In genomic region chr5:93595420-93596136, GRCh38 we compare ENCODE assay signal across 15 cellular contexts. TPM values are rescaled to one million over a fixed set of nuclear protein-coding genes. Genes with fewer than 3 reads are reported as not detected.
DNase-seq lines count a peak whose midpoint lies in the region; TF ChIP-seq lines count a peak whose summit lies in the region.
"Had no signal": no experiment of that assay in that cellular context is flagged by ENCODE, and none has a peak within 500 bp of the region (broad histone marks: within the 10 kb centered on the region; RNA-seq: fewer than 3 reads in every experiment).

No MANE protein-coding gene starts in this region.

- intact Hi-C loops in tibial artery (cut with DNase I; ENCODE audit: low total_unique reads): no loop called here

- H3K9ac ChIP-seq in ES-I3 (ENCODE audit: low read depth, low read length) (peak overlapping the region; percentile 31; the same call in 1 of the 2 replicates), endodermal cell (ENCODE audit: extremely low read depth, low read length, poor library complexity, severe bottlenecking) (no peak overlapping the region)

- H3K4me1 Mint-ChIP-seq in IgD-negative memory B cell (peaks cover 0 to 4% (median 2%) of the 10 kb centered on the region in 3 donors), endodermal cell (peaks cover 19% of the 10 kb centered on the region), osteocyte (ENCODE audit: unreplicated experiment) (peaks cover 60% of the 10 kb centered on the region)
- H3K4me1 Mint-ChIP-seq: activated naive CD4-positive, alpha-beta T cell treated with anti-CD3 and anti-CD28 coated beads, Interleukin-2, amount 50 U/mL, for 24 hours had no signal

- peak overlapping the region; percentile 23 to 95 (median 92) for H3K27ac Mint-ChIP-seq in IgD-negative memory B cell
- no peak overlapping the region for H3K27ac Mint-ChIP-seq in endodermal cell
- no peak overlapping the region for H3K27ac Mint-ChIP-seq in osteocyte (ENCODE audit: unreplicated experiment)
- H3K27ac Mint-ChIP-seq: mesothelial cell of epicardium had no signal

- peaks cover 44% of the 10 kb centered on the region for H3K27me3 Mint-ChIP-seq in IgD-negative memory B cell
- no peaks in the 10 kb centered on the region for H3K27me3 Mint-ChIP-seq in endodermal cell (ENCODE audit: insufficient read depth)
- H3K27me3 Mint-ChIP-seq in osteocyte (ENCODE audit: unreplicated experiment): no peaks in the 10 kb centered on the region

- H3K4me3 Mint-ChIP-seq in IgD-negative memory B cell (peak overlapping the region in 3 of 4 donors; percentile 14 to 72 (median 46)), endodermal cell (peak overlapping the region; percentile 19), osteocyte (ENCODE audit: unreplicated experiment) (peak overlapping the region; percentile 67)
- H3K4me3 Mint-ChIP-seq: activated naive CD4-positive, alpha-beta T cell treated with anti-CD3 and anti-CD28 coated beads, Interleukin-2, amount 50 U/mL, for 24 hours; mesothelial cell of epicardium had no signal

- no peaks in the 10 kb centered on the region for H3K36me3 Mint-ChIP-seq in IgD-negative memory B cell
- H3K36me3 Mint-ChIP-seq in endodermal cell (ENCODE audit: low read depth): no peaks in the 10 kb centered on the region
- H3K36me3 Mint-ChIP-seq in osteocyte (ENCODE audit: unreplicated experiment): peaks cover 29% of the 10 kb centered on the region

- H3K27me3 ChIP-seq in endodermal cell (ENCODE audit: control insufficient read depth, insufficient read depth, low read length, poor library complexity, severe bottlenecking): peaks cover 100% of the 10 kb centered on the region
- H3K27me3 ChIP-seq in tibial artery: peaks cover 0 to 42% of the 10 kb centered on the region in 2 donors
- peaks cover 30% of the 10 kb centered on the region for H3K27me3 ChIP-seq in osteoblast (ENCODE audit: insufficient read depth, low read length)

- peaks cover 19% of the 10 kb centered on the region for H3K79me2 ChIP-seq in osteoblast (ENCODE audit: insufficient read depth, low read length)

- no peak overlapping the region for H2AFZ ChIP-seq in osteoblast (ENCODE audit: low read length)

- no peak for TF ChIP-seq CTCF in endodermal cell (conservative IDR thresholded peaks at IDR 0.05)
- no peak for TF ChIP-seq CTCF in osteocyte (IDR thresholded peaks at IDR 0.05)
- TF ChIP-seq CTCF in tibial artery (IDR thresholded peaks at IDR 0.05): no peak
- TF ChIP-seq CTCF in osteoblast (IDR thresholded peaks at IDR 0.05; ENCODE audit: extremely low read depth, low read depth, low read length): no peak

- H3K36me3 ChIP-seq in ES-I3 (ENCODE audit: insufficient read depth, low read length) (no peaks in the 10 kb centered on the region), endodermal cell (ENCODE audit: control insufficient read depth, insufficient read depth, low read length) (no peaks in the 10 kb centered on the region), tibial artery (no peaks in the 10 kb centered on the region), osteoblast (ENCODE audit: insufficient read depth, low read length) (peaks cover 6% of the 10 kb centered on the region)

- H4K20me1 ChIP-seq in osteoblast (ENCODE audit: insufficient read depth, low read length): peaks cover 9% of the 10 kb centered on the region

- no peak overlapping the region for H3K4me2 ChIP-seq in osteoblast (ENCODE audit: insufficient read depth, low read length)

- 7 to 11% methylated on average over 7 to 28 of the region's 28 CpGs for WGBS in endodermal cell (ENCODE audit: insufficient coverage in 1 of 2, insufficient read length in 1 of 2), 2 experiments

- no peak overlapping the region for H3K4me3 ChIP-seq in endodermal cell (ENCODE audit: low read length)
- no peak overlapping the region for H3K4me3 ChIP-seq in tibial artery
- H3K4me3 ChIP-seq in osteoblast (ENCODE audit: insufficient read depth, low read length): no peak overlapping the region

- DNase-seq in endodermal cell: peak; percentile 63
- DNase-seq in osteocyte (ENCODE audit: extremely low spot score, unreplicated experiment): no peak
- no peak for DNase-seq in effector CD8-positive, alpha-beta T cell (lab: John Stamatoyannopoulos, UW)
- no peak for DNase-seq in tibial artery
- DNase-seq in osteoblast (ENCODE audit: insufficient read length, low spot score, missing footprints): no peak
- DNase-seq: cortex of kidney; NCI-H2081 treated with DMSO at 0.1 percent for 48 hours; NK-92 treated with Interleukin-12 subunit alpha and Interleukin-12 subunit beta, amount 100 ng/mL, for 24 hours; Right ventricle myocardium superior; T1000 had no signal

- H3K9me3 Mint-ChIP-seq in IgD-negative memory B cell (peaks cover 0 to 8% (median 4%) of the 10 kb centered on the region in 3 donors), endodermal cell (no peaks in the 10 kb centered on the region), osteocyte (ENCODE audit: unreplicated experiment) (no peaks in the 10 kb centered on the region)
- H3K9me3 Mint-ChIP-seq: activated naive CD4-positive, alpha-beta T cell treated with anti-CD3 and anti-CD28 coated beads, Interleukin-2, amount 50 U/mL, for 24 hours; mesothelial cell of epicardium had no signal

- H3K4me1 ChIP-seq in ES-I3 (ENCODE audit: insufficient read depth, low read length): no peaks in the 10 kb centered on the region; the same call in 1 of the 2 replicates
- peaks cover 13% of the 10 kb centered on the region for H3K4me1 ChIP-seq in endodermal cell (ENCODE audit: control insufficient read depth, insufficient read depth, low read length)
- H3K4me1 ChIP-seq in tibial artery: no peaks in the 10 kb centered on the region
- no peaks in the 10 kb centered on the region for H3K4me1 ChIP-seq in osteoblast (ENCODE audit: insufficient read depth, low read length)

- no peaks in the 10 kb centered on the region for H3K9me3 ChIP-seq in ES-I3 (ENCODE audit: control insufficient read depth, insufficient read depth, low read length)
- H3K9me3 ChIP-seq in endodermal cell (ENCODE audit: control insufficient read depth, low read length): no peaks in the 10 kb centered on the region
- H3K9me3 ChIP-seq in tibial artery: no peaks in the 10 kb centered on the region
- no peaks in the 10 kb centered on the region for H3K9me3 ChIP-seq in osteoblast (ENCODE audit: low read depth, low read length)

- H3K27ac ChIP-seq in endodermal cell (ENCODE audit: low read depth, low read length) (peak overlapping the region; percentile 82), tibial artery (no peak overlapping the region), osteoblast (ENCODE audit: low read depth, low read length) (no peak overlapping the region)

RNA-seq across cellular contexts. Expression of gene NR2F1, which starts 12.6 kb away (rescaled TPM):
- not detected for polyA plus RNA-seq in IgD-negative memory B cell
- total RNA-seq in endodermal cell (under 1 TPM in 1 of 2 donors, not detected in 1; 0.22 TPM), osteocyte (189 and 197 TPM in 2 replicates), osteoblast (7.2 and 10.6 TPM in 2 replicates)
- 304 TPM for polyA plus RNA-seq in endodermal cell (2013, experiment 1 of 2)
- polyA plus RNA-seq in endodermal cell (2013, experiment 2 of 2): 263 TPM
- total RNA-seq: activated CD8-positive, alpha-beta memory T cell treated with anti-CD3 and anti-CD28 coated beads for 36 hours had no signal

RNA-seq across cellular contexts. Expression of gene NR2F1-AS1, which starts 14.6 kb away (rescaled TPM):
- polyA plus RNA-seq in IgD-negative memory B cell: not detected
- 1 to 10 TPM; 1.4 to 3.3 TPM for total RNA-seq in endodermal cell
- 37.1 TPM for polyA plus RNA-seq in endodermal cell (2013, experiment 1 of 2)
- 26.7 TPM for polyA plus RNA-seq in endodermal cell (2013, experiment 2 of 2)
- total RNA-seq in osteocyte: 40.9 and 42.8 TPM in 2 replicates
- total RNA-seq in osteoblast: 15.9 and 17.4 TPM in 2 replicates
- total RNA-seq: activated CD8-positive, alpha-beta memory T cell treated with anti-CD3 and anti-CD28 coated beads for 36 hours had no signal

Comparison
In these comparisons a context has a peak if more than half of its experiments do, and no peak if none do; other contexts are left out.
1. H3K27ac Mint-ChIP-seq: peak in IgD-negative memory B cell (3 of 3); none in endodermal cell (single experiment) and osteocyte (single experiment).
2. RNA of gene NR2F1, which starts 12.6 kb away (total RNA-seq): 189 to 197 TPM in osteocyte; 7.2 to 10.6 TPM in osteoblast and 0.22 TPM in endodermal cell; every median in the first group is over 10 times any median in the second.
3. Peak in every context shown above with its lines, with median percentiles within 50 percentile points of each other: H3K4me3 Mint-ChIP-seq.